1 cellular context compared by ENCODE assay signal in the genomic region with DNA sequence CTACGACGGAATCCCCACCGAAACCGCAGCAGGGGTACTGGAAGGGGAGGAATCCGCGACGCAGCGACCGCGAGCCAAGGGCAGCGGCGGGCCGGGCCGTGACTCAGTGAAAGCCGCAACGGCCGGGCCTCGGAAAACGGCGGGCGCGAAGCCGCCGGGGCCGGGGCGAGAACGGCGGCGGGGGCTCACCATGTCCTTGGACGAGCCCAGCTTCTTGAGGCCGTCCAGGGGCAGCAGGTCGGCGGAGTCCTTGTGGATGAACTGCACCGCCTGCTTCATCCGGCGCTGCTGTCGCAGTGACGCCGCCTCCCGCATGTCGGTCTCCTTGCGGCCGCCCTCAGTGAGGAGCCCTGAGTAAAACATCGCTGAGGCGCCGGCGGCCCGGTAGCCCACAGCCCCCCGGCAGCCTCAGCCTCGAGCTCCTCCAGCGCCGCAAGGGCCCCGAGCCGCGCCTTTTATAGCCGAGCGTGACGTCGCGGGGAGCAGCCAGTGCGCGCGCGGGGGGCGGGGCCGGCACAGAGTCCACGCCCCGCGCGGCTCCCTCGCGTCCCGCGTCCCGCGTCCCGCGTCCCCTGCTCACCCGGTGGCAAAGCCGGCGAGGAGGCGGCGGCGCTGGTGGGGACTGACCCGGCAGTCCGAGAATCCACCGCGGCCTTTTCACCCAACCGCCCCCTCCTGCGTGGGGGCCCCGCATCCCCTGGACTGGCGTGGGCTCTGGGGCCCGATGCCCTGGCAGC.
TF ChIP-seq lines count a peak whose summit lies in the region.

NRIP3 (minus strand) TSS at position 429 of the 737 bp plus-strand sequence; CDS start at position 363, 66 bp downstream.

TF ChIP-seq in HepG2, 621 proteins besides CTCF, POLR2A, EP300 and RAD21 (continued from another document):
- TF ChIP-seq, protein P1, sequence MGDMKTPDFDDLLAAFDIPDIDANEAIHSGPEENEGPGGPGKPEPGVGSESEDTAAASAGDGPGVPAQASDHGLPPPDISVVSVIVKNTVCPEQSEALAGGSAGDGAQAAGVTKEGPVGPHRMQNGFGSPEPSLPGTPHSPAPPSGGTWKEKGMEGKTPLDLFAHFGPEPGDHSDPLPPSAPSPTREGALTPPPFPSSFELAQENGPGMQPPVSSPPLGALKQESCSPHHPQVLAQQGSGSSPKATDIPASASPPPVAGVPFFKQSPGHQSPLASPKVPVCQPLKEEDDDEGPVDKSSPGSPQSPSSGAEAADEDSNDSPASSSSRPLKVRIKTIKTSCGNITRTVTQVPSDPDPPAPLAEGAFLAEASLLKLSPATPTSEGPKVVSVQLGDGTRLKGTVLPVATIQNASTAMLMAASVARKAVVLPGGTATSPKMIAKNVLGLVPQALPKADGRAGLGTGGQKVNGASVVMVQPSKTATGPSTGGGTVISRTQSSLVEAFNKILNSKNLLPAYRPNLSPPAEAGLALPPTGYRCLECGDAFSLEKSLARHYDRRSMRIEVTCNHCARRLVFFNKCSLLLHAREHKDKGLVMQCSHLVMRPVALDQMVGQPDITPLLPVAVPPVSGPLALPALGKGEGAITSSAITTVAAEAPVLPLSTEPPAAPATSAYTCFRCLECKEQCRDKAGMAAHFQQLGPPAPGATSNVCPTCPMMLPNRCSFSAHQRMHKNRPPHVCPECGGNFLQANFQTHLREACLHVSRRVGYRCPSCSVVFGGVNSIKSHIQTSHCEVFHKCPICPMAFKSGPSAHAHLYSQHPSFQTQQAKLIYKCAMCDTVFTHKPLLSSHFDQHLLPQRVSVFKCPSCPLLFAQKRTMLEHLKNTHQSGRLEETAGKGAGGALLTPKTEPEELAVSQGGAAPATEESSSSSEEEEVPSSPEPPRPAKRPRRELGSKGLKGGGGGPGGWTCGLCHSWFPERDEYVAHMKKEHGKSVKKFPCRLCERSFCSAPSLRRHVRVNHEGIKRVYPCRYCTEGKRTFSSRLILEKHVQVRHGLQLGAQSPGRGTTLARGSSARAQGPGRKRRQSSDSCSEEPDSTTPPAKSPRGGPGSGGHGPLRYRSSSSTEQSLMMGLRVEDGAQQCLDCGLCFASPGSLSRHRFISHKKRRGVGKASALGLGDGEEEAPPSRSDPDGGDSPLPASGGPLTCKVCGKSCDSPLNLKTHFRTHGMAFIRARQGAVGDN (CRISPR knock-in tag; IDR thresholded peaks at IDR 0.05) = peak; percentile 68
- TF ChIP-seq MTF1 (CRISPR knock-in tag; IDR thresholded peaks at IDR 0.05) (no peak), TCF12 (IDR thresholded peaks at IDR 0.05) (no peak), TCF12 (CRISPR knock-in tag; IDR thresholded peaks at IDR 0.05) (0 out of 2 replicates have a peak, but pooled peaks have one; percentile 25), ZNF605 (CRISPR knock-in tag; IDR thresholded peaks at IDR 0.05) (no peak), ZNF709 (CRISPR knock-in tag; IDR thresholded peaks at IDR 0.05) (peak; percentile 57; the same call in 1 of the 2 replicates), NCOA2 (CRISPR knock-in tag; IDR thresholded peaks at IDR 0.05) (no peak), ARID5B (CRISPR knock-in tag; IDR thresholded peaks at IDR 0.05) (no peak), SALL1 (CRISPR knock-in tag; IDR thresholded peaks at IDR 0.05) (0 out of 2 replicates have a peak, but pooled peaks have one; percentile 6), MNT (IDR thresholded peaks at IDR 0.05) (no peak), ZNF772 (CRISPR knock-in tag; IDR thresholded peaks at IDR 0.05) (peak; percentile 33; the same call in 1 of the 2 replicates), ZNF850 (CRISPR knock-in tag; conservative IDR thresholded peaks at IDR 0.05) (0 out of 2 replicates have a peak, but pooled peaks have one; percentile 52), CCDC6 (CRISPR knock-in tag; IDR thresholded peaks at IDR 0.05) (no peak), ZNF607 (CRISPR knock-in tag; IDR thresholded peaks at IDR 0.05; ENCODE audit: borderline replicate concordance) (peak; percentile 54; the same call in 1 of the 2 replicates), ZFY (CRISPR knock-in tag; IDR thresholded peaks at IDR 0.05) (no peak), ZNF563 (CRISPR knock-in tag; IDR thresholded peaks at IDR 0.05) (peak; percentile 46; the same call in 1 of the 2 replicates), KDM5B (CRISPR knock-in tag; IDR thresholded peaks at IDR 0.05; ENCODE audit: borderline replicate concordance) (peak; percentile 45), ZNF782 (CRISPR knock-in tag; IDR thresholded peaks at IDR 0.05; ENCODE audit: borderline replicate concordance) (no peak), ZNF263 (CRISPR knock-in tag; IDR thresholded peaks at IDR 0.05) (no peak), FOXM1 (CRISPR knock-in tag; IDR thresholded peaks at IDR 0.05) (no peak)
- TF ChIP-seq, protein P2, sequence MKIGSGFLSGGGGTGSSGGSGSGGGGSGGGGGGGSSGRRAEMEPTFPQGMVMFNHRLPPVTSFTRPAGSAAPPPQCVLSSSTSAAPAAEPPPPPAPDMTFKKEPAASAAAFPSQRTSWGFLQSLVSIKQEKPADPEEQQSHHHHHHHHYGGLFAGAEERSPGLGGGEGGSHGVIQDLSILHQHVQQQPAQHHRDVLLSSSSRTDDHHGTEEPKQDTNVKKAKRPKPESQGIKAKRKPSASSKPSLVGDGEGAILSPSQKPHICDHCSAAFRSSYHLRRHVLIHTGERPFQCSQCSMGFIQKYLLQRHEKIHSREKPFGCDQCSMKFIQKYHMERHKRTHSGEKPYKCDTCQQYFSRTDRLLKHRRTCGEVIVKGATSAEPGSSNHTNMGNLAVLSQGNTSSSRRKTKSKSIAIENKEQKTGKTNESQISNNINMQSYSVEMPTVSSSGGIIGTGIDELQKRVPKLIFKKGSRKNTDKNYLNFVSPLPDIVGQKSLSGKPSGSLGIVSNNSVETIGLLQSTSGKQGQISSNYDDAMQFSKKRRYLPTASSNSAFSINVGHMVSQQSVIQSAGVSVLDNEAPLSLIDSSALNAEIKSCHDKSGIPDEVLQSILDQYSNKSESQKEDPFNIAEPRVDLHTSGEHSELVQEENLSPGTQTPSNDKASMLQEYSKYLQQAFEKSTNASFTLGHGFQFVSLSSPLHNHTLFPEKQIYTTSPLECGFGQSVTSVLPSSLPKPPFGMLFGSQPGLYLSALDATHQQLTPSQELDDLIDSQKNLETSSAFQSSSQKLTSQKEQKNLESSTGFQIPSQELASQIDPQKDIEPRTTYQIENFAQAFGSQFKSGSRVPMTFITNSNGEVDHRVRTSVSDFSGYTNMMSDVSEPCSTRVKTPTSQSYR (CRISPR knock-in tag; IDR thresholded peaks at IDR 0.05; ENCODE audit: borderline replicate concordance) = peak; percentile 11; the same call in 1 of the 2 replicates
- TF ChIP-seq, protein P3, sequence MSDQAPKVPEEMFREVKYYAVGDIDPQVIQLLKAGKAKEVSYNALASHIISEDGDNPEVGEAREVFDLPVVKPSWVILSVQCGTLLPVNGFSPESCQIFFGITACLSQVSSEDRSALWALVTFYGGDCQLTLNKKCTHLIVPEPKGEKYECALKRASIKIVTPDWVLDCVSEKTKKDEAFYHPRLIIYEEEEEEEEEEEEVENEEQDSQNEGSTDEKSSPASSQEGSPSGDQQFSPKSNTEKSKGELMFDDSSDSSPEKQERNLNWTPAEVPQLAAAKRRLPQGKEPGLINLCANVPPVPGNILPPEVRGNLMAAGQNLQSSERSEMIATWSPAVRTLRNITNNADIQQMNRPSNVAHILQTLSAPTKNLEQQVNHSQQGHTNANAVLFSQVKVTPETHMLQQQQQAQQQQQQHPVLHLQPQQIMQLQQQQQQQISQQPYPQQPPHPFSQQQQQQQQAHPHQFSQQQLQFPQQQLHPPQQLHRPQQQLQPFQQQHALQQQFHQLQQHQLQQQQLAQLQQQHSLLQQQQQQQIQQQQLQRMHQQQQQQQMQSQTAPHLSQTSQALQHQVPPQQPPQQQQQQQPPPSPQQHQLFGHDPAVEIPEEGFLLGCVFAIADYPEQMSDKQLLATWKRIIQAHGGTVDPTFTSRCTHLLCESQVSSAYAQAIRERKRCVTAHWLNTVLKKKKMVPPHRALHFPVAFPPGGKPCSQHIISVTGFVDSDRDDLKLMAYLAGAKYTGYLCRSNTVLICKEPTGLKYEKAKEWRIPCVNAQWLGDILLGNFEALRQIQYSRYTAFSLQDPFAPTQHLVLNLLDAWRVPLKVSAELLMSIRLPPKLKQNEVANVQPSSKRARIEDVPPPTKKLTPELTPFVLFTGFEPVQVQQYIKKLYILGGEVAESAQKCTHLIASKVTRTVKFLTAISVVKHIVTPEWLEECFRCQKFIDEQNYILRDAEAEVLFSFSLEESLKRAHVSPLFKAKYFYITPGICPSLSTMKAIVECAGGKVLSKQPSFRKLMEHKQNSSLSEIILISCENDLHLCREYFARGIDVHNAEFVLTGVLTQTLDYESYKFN (CRISPR knock-in tag; conservative IDR thresholded peaks at IDR 0.05) = no peak
- TF ChIP-seq, protein P4, sequence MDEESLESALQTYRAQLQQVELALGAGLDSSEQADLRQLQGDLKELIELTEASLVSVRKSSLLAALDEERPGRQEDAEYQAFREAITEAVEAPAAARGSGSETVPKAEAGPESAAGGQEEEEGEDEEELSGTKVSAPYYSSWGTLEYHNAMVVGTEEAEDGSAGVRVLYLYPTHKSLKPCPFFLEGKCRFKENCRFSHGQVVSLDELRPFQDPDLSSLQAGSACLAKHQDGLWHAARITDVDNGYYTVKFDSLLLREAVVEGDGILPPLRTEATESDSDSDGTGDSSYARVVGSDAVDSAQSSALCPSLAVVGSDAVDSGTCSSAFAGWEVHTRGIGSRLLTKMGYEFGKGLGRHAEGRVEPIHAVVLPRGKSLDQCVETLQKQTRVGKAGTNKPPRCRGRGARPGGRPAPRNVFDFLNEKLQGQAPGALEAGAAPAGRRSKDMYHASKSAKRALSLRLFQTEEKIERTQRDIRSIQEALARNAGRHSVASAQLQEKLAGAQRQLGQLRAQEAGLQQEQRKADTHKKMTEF (CRISPR knock-in tag; IDR thresholded peaks at IDR 0.05) = 0 out of 2 replicates have a peak, but pooled peaks have one; percentile 15
